12 cellular contexts compared by ENCODE assay signal in genomic region chrX:42246814-42247213, GRCh38.
DNase-seq lines count a peak whose midpoint lies in the region; ATAC-seq and TF ChIP-seq lines count a peak whose summit lies in the region.
"Had no signal": no experiment of that assay in that cellular context is flagged by ENCODE, and none has a peak within 500 bp of the region (broad histone marks: within the 10 kb centered on the region; RNA-seq: fewer than 3 reads in every experiment).

No MANE protein-coding gene starts in this region.

- no peak overlapping the region for H2AFZ ChIP-seq in SK-N-SH (ENCODE audit: low read depth)

- DNase-seq in SK-N-SH, result no peak
- peak; percentile 43 for DNase-seq in amniotic epithelial cell (ENCODE audit: low read depth)
- peak; percentile 0 for DNase-seq in iris pigment epithelial cell (ENCODE audit: low read depth)
- DNase-seq in suprapubic skin (ENCODE audit: low spot score in 2 of 2), result no peak
- DNase-seq in Kasumi-1 (lab: John Stamatoyannopoulos, UW), result no peak
- no peak for DNase-seq in GM10248 (ENCODE audit: extremely low spot score)
- DNase-seq: activated CD4-positive, alpha-beta T cell treated with anti-CD3 and anti-CD28 coated beads for 4 hours; erythroblast; NCI-H1694 treated with DMSO at 0.1 percent for 48 hours had no signal

- H3K27me3 ChIP-seq in SK-N-SH (ENCODE audit: insufficient read depth), result no peaks in the 10 kb centered on the region; the same call in 1 of the 2 replicates
- no peaks in the 10 kb centered on the region for H3K27me3 ChIP-seq in suprapubic skin

- H3K9me3 ChIP-seq in SK-N-SH (no peaks in the 10 kb centered on the region), suprapubic skin (no peaks in the 10 kb centered on the region)

- H3K4me1 ChIP-seq in SK-N-SH (ENCODE audit: control insufficient read depth in 1 of 2, insufficient read depth in 2 of 2, low read depth in 1 of 2, low read length in 1 of 2) (no peaks in the 10 kb centered on the region), suprapubic skin (no peaks in the 10 kb centered on the region)

- H3K27ac ChIP-seq in SK-N-SH (ENCODE audit: low read depth in 2 of 2, low read length in 1 of 2) (no peak overlapping the region), suprapubic skin (no peak overlapping the region)
- H3K27ac ChIP-seq: skin epidermis had no signal

- H3K79me2 ChIP-seq in SK-N-SH (ENCODE audit: insufficient read depth), result no peaks in the 10 kb centered on the region

- H3K4me2 ChIP-seq in SK-N-SH, result peak overlapping the region; percentile 52; the same call in 1 of the 2 replicates

- TF ChIP-seq CTCF in SK-N-SH (IDR thresholded peaks at IDR 0.05) (no peak), suprapubic skin (IDR thresholded peaks at IDR 0.05) (no peak), GM10248 (IDR thresholded peaks at IDR 0.05; ENCODE audit: control extremely low read depth, extremely low read depth, low read depth, missing control alignments) (no peak)

- H3K36me3 ChIP-seq in SK-N-SH (replicated peaks in 1 of 2; ENCODE audit: control insufficient read depth in 1 of 2, insufficient read depth in 2 of 2, low read length in 1 of 2), result no peaks in the 10 kb centered on the region
- H3K36me3 ChIP-seq in suprapubic skin, result no peaks in the 10 kb centered on the region

- H3K9me2 ChIP-seq in SK-N-SH, result no peaks in the 10 kb centered on the region

- TF ChIP-seq RAD21 in SK-N-SH (IDR thresholded peaks at IDR 0.05; ENCODE audit: low read length), result no peak

- CTCF ChIA-PET in SK-N-SH (lab: Yijun Ruan, JAX) (no interaction called here), GM10248 (lab: Yijun Ruan, JAX) (no interaction called here)

- ATAC-seq in SK-N-SH treated with all-trans-retinoic acid at 6 μM for 48 hours (no peak), GM18907 (IDR thresholded peaks at IDR 0.05; ENCODE audit: unreplicated experiment) (no peak)

- POLR2A ChIA-PET in SK-N-SH (lab: Yijun Ruan, JAX) (no interaction called here), GM10248 (lab: Yijun Ruan, JAX) (no interaction called here)

- no peaks in the 10 kb centered on the region for H3F3A ChIP-seq in SK-N-SH (replicated peaks; ENCODE audit: insufficient read depth)

- H4K20me1 ChIP-seq in SK-N-SH (ENCODE audit: insufficient read depth), result no peaks in the 10 kb centered on the region

- whole genome bisulfite sequencing in SK-N-SH (ENCODE audit: low lambda C conversion rate), result 2% methylated on average over 7 of the region's 7 CpGs
- 28% methylated on average over 7 of the region's 7 CpGs for WGBS in suprapubic skin

- TF ChIP-seq EP300 in SK-N-SH (IDR thresholded peaks at IDR 0.05; ENCODE audit: borderline replicate concordance in 1 of 2, low read depth in 1 of 2, low read length in 1 of 2) (no peak), suprapubic skin (IDR thresholded peaks at IDR 0.05) (no peak)

- peak overlapping the region; percentile 6 to 35; a peak in 3 of 4 replicates for H3K4me3 ChIP-seq in SK-N-SH (ENCODE audit: low read depth in 2 of 2, low read length in 1 of 2)
- H3K4me3 ChIP-seq in suprapubic skin, result peak overlapping the region; percentile 9

- H3K9ac ChIP-seq in SK-N-SH, result no peak overlapping the region

- TF ChIP-seq POLR2A in suprapubic skin (IDR thresholded peaks at IDR 0.05), result no peak

TF ChIP-seq in SK-N-SH, 30 proteins besides CTCF, POLR2A, EP300 and RAD21:
- TF ChIP-seq POLR2AphosphoS5 (IDR thresholded peaks at IDR 0.05; ENCODE audit: low read depth, low read length), result no peak
- no peak for TF ChIP-seq SMC3 (IDR thresholded peaks at IDR 0.05; ENCODE audit: low read depth, low read length)
- TF ChIP-seq CHD2 (IDR thresholded peaks at IDR 0.05; ENCODE audit: low read length, partially characterized antibody), result no peak
- TF ChIP-seq USF1 (IDR thresholded peaks at IDR 0.05; ENCODE audit: borderline replicate concordance, low read depth), result no peak
- TF ChIP-seq NRF1 (IDR thresholded peaks at IDR 0.05; ENCODE audit: low read depth, low read length), result no peak
- no peak for TF ChIP-seq NFIC (IDR thresholded peaks at IDR 0.05; ENCODE audit: borderline replicate concordance)
- no peak for TF ChIP-seq TEAD4 (IDR thresholded peaks at IDR 0.05; ENCODE audit: borderline replicate concordance, insufficient read depth)
- no peak for TF ChIP-seq RCOR1 (IDR thresholded peaks at IDR 0.05; ENCODE audit: low read length)

TF ChIP-seq in SK-N-SH treated with all-trans-retinoic acid at 6 μM for 48 hours, 23 proteins besides CTCF, POLR2A, EP300 and RAD21:
- no peak for TF ChIP-seq ZFP30 (CRISPR knock-in tag; IDR thresholded peaks at IDR 0.05)
- no peak for TF ChIP-seq RARB (CRISPR knock-in tag; IDR thresholded peaks at IDR 0.05)
- TF ChIP-seq CSRNP3 (CRISPR knock-in tag; IDR thresholded peaks at IDR 0.05), result no peak
- TF ChIP-seq PATZ1 (CRISPR knock-in tag; IDR thresholded peaks at IDR 0.05; ENCODE audit: borderline replicate concordance), result no peak
- no peak for TF ChIP-seq ZNF8 (CRISPR knock-in tag; IDR thresholded peaks at IDR 0.05)
- TF ChIP-seq CSDC2 (CRISPR knock-in tag; IDR thresholded peaks at IDR 0.05), result no peak
- no peak for TF ChIP-seq ZC3H10 (CRISPR knock-in tag; IDR thresholded peaks at IDR 0.05)
- TF ChIP-seq ZFP3 (CRISPR knock-in tag; IDR thresholded peaks at IDR 0.05), result no peak
- no peak for TF ChIP-seq PPARA (CRISPR knock-in tag; IDR thresholded peaks at IDR 0.05; ENCODE audit: borderline replicate concordance)
- TF ChIP-seq ZNF565 (CRISPR knock-in tag; conservative IDR thresholded peaks at IDR 0.05; ENCODE audit: low read depth), result no peak
- TF ChIP-seq OSR1 (CRISPR knock-in tag; IDR thresholded peaks at IDR 0.05), result no peak
- TF ChIP-seq ARNTL (CRISPR knock-in tag; IDR thresholded peaks at IDR 0.05; ENCODE audit: borderline replicate concordance, low read depth), result no peak
- TF ChIP-seq BACH2 (CRISPR knock-in tag; IDR thresholded peaks at IDR 0.05; ENCODE audit: borderline replicate concordance), result no peak
- no peak for TF ChIP-seq ESRRG (CRISPR knock-in tag; IDR thresholded peaks at IDR 0.05)
- no peak for TF ChIP-seq TCF4 (CRISPR knock-in tag; IDR thresholded peaks at IDR 0.05; ENCODE audit: borderline replicate concordance)
- no peak for TF ChIP-seq ZNF70 (CRISPR knock-in tag; IDR thresholded peaks at IDR 0.05)
- no peak for TF ChIP-seq CREB5 (CRISPR knock-in tag; IDR thresholded peaks at IDR 0.05; ENCODE audit: low read depth)
- no peak for TF ChIP-seq POU6F1 (CRISPR knock-in tag; IDR thresholded peaks at IDR 0.05; ENCODE audit: borderline replicate concordance, low read depth)
- no peak for TF ChIP-seq SNAI2 (CRISPR knock-in tag; IDR thresholded peaks at IDR 0.05)

Comparison
In these comparisons a context has a peak if more than half of its experiments do, and no peak if none do; other contexts are left out.
1. DNase-seq: peak in amniotic epithelial cell (single experiment) and iris pigment epithelial cell (single experiment); none in SK-N-SH (single experiment), suprapubic skin (0 of 2), Kasumi-1 (0 of 2) and GM10248 (single experiment).